ENCODE assay signal across 1 cellular context in genomic region chr14:100306506-100307214, GRCh38.
TF ChIP-seq lines count a peak whose summit lies in the region.

No MANE protein-coding gene starts in this region.

TF ChIP-seq in GM12878, 131 proteins besides CTCF, POLR2A, EP300 and RAD21 (continued from another document):
- TF ChIP-seq SKIL (IDR thresholded peaks at IDR 0.05; ENCODE audit: low read depth, poor library complexity, severe bottlenecking) (no peak), CHD2 (IDR thresholded peaks at IDR 0.05; ENCODE audit: borderline replicate concordance, low read depth, low read length) (0 out of 2 replicates have a peak, but pooled peaks have one; percentile 31)
TF ChIP-seq in GM12878: peak in this region for 14.
